In the genomic region with DNA sequence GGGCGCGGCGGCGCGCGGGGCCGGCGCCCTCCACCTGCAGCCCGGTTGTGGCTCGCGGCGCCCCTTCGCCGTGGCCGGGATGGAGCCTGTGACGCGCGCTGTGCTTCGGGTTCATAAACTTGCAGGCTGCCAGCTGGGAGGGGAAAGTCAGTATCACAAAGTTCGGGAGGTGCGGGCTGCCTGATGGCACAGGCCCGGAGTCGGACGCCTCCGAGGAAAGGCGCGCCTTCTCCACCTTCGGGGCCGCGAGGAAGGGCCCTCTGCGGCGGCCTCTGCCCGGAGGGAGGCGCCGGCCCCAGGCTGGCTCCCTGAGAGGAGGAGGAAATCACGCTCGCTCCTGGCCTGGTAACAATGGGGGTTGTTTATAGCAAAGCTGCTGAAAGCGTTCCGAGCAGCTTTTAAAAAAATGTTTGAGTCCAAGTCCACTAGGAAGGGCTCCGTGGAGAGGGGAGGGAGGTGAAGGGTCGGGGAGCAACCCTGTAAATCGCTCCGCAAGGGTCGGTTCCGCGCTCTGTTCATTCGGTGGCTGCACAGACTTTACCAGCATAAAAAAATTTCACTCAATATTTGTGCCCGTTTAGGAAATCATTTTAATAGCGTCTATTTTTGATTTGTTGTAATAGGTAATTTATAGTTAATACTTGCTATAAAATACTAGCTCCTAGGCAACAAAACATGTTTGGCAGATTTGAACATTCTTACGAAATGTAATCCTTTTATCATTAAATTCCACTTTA, we compare ENCODE assay signal across 8 cellular contexts. TPM values are rescaled to one million over a fixed set of nuclear protein-coding genes. Genes with fewer than 3 reads are reported as not detected.
DNase-seq lines count a peak whose midpoint lies in the region; ATAC-seq and TF ChIP-seq lines count a peak whose summit lies in the region.

No MANE protein-coding gene starts in this region.

- H3K36me3 ChIP-seq in H7 (replicated peaks; ENCODE audit: control insufficient read depth, insufficient read depth, low read length) (no peaks in the 10 kb centered on the region), thoracic aorta (no peaks in the 10 kb centered on the region)

- H3K9me3 ChIP-seq in mononuclear cell (ENCODE audit: low read depth, low read length) = no peaks in the 10 kb centered on the region
- H3K9me3 ChIP-seq in thoracic aorta = no peaks in the 10 kb centered on the region

- H3K4me3 ChIP-seq in H7 (ENCODE audit: insufficient read depth, low read depth, low read length) (peak overlapping the region; percentile 75), mononuclear cell (ENCODE audit: low read length) (peak overlapping the region; percentile 32), thoracic aorta (peak overlapping the region; percentile 71)

- no peak overlapping the region for H3K27ac ChIP-seq in thoracic aorta

- TF ChIP-seq CTCF in thoracic aorta (IDR thresholded peaks at IDR 0.05) = no peak

- H3K4me1 ChIP-seq in mononuclear cell (ENCODE audit: insufficient read depth, low read length) (peaks cover 20% of the 10 kb centered on the region), thoracic aorta (ENCODE audit: control insufficient read depth in 1 of 2, low read depth in 2 of 2) (peaks cover 18 to 19% of the 10 kb centered on the region in 2 donors)

- ATAC-seq in esophagus mucosa (peak; percentile 36), thoracic aorta (ENCODE audit: insufficient number of reproducible peaks, low FRiP score, low read depth) (no peak)

- no peaks in the 10 kb centered on the region for H3K27me3 ChIP-seq in H7 (ENCODE audit: control insufficient read depth, insufficient read depth, low read length)
- H3K27me3 ChIP-seq in mononuclear cell (ENCODE audit: insufficient read depth, low read length) = peaks cover 78% of the 10 kb centered on the region
- H3K27me3 ChIP-seq in thoracic aorta (replicated peaks; ENCODE audit: insufficient read depth) = no peaks in the 10 kb centered on the region

- peak; percentile 8 for DNase-seq in NCI-H1436 (lab: John Stamatoyannopoulos, UW)
- no peak for DNase-seq in NCI-H1436 treated with DMSO at 0.1 percent for 48 hours (lab: John Stamatoyannopoulos, UW)
- no peak for DNase-seq in H7
- peak; percentile 54 for DNase-seq in NAMALWA (ENCODE audit: low spot score)
- peak; percentile 5 for DNase-seq in activated T-cell treated with anti-CD3 and anti-CD28 coated beads for 4 hours
- DNase-seq in thoracic aorta (ENCODE audit: low spot score) = no peak

RNA-seq across cellular contexts. Expression of a gene that starts 1.0 kb away (rescaled TPM):
- total RNA-seq in H7 (2014; rRNA removed; shearing (Covaris generic)) = 67.6 and 107 TPM in 2 replicates
- total RNA-seq in esophagus mucosa (134 TPM), mononuclear cell (13.1 TPM), thoracic aorta (10 to 100 TPM; 70.5 to 79.5 TPM)

Comparison
In these comparisons a context has a peak if more than half of its experiments do, and no peak if none do; other contexts are left out.
1. DNase-seq: peak in NCI-H1436 (single experiment), NAMALWA (single experiment) and activated T-cell treated with anti-CD3 and anti-CD28 coated beads for 4 hours (single experiment); none in NCI-H1436 treated with DMSO at 0.1 percent for 48 hours (single experiment), H7 (single experiment) and thoracic aorta (single experiment).
2. Peak in every context shown above with its lines, with median percentiles within 50 percentile points of each other: H3K4me3 ChIP-seq.